Comparison of ENCODE assay signal across 34 cellular contexts in genomic region chr4:105598787-105599186, GRCh38. TPM values are rescaled to one million over a fixed set of nuclear protein-coding genes. Genes with fewer than 3 reads are reported as not detected.
DNase-seq lines count a peak whose midpoint lies in the region; ATAC-seq, FAIRE-seq and TF ChIP-seq lines count a peak whose summit lies in the region.
"Had no signal": no experiment of that assay in that cellular context is flagged by ENCODE, and none has a peak within 500 bp of the region (broad histone marks: within the 10 kb centered on the region; RNA-seq: fewer than 3 reads in every experiment).

No MANE protein-coding gene starts in this region.

- WGBS in hepatocyte (ENCODE audit: low lambda C conversion rate, missing lambda C conversion rate): 23% methylated on average over 1 of the region's 1 CpG

- no peaks in the 10 kb centered on the region for H3K9me3 Mint-ChIP-seq in osteocyte (ENCODE audit: unreplicated experiment)
- H3K9me3 Mint-ChIP-seq: activated CD4-positive, alpha-beta memory T cell treated with anti-CD3 and anti-CD28 coated beads, Interleukin-2, amount 10 ng/mL, durations not matched to agents 7 days and 5 days; activated naive CD4-positive, alpha-beta T cell treated with anti-CD3 and anti-CD28 coated beads, Interleukin-2, amount 10 ng/mL, durations not matched to agents 7 days and 5 days; CD4-positive, alpha-beta memory T cell; IgD-negative memory B cell; T-helper 1 cell treated with Interleukin-12 subunit alpha and Interleukin-12 subunit beta and Interleukin-4 antibody, amounts not matched to agents 30 μg/mL and 1 μg/mL, for 36 hours had no signal

- H3K4me1 Mint-ChIP-seq in osteocyte (ENCODE audit: unreplicated experiment): no peaks in the 10 kb centered on the region
- H3K4me1 Mint-ChIP-seq: activated naive CD4-positive, alpha-beta T cell treated with anti-CD3 and anti-CD28 coated beads, Interleukin-2, amount 10 ng/mL, durations not matched to agents 7 days and 5 days; CD4-positive, alpha-beta memory T cell had no signal

- H3K27ac ChIP-seq in right atrium auricular region (no peak overlapping the region), hepatocyte (peak overlapping the region; percentile 55), upper lobe of right lung (no peak overlapping the region)
- H3K27ac ChIP-seq: adrenal gland, dorsolateral prefrontal cortex, esophagus squamous epithelium, thyroid gland, vagina had no signal

- H3K4me2 ChIP-seq in hepatocyte: peak overlapping the region; percentile 12

- H3K36me3 ChIP-seq in right atrium auricular region (no peaks in the 10 kb centered on the region), hepatocyte (replicated peaks; ENCODE audit: insufficient read depth, low read depth) (no peaks in the 10 kb centered on the region), upper lobe of right lung (no peaks in the 10 kb centered on the region)
- H3K36me3 ChIP-seq: adrenal gland, esophagus squamous epithelium, thyroid gland, vagina had no signal

- peak; percentile 93 for FAIRE-seq in RCC 7860 (lab: Jason Lieb, UNC)
- FAIRE-seq: A204.1, endometrium had no signal

- H3K4me3 Mint-ChIP-seq in osteocyte (ENCODE audit: unreplicated experiment): no peak overlapping the region
- H3K4me3 Mint-ChIP-seq: activated CD4-positive, alpha-beta memory T cell treated with anti-CD3 and anti-CD28 coated beads, Interleukin-2, amount 10 ng/mL, durations not matched to agents 7 days and 5 days; activated naive CD4-positive, alpha-beta T cell treated with anti-CD3 and anti-CD28 coated beads, Interleukin-2, amount 10 ng/mL, durations not matched to agents 7 days and 5 days; CD4-positive, alpha-beta memory T cell; IgD-negative memory B cell; T-helper 1 cell treated with Interleukin-12 subunit alpha and Interleukin-12 subunit beta and Interleukin-4 antibody, amounts not matched to agents 30 μg/mL and 1 μg/mL, for 36 hours had no signal

- H4K20me1 ChIP-seq in hepatocyte (ENCODE audit: insufficient read depth, poor library complexity, severe bottlenecking): no peaks in the 10 kb centered on the region

- H3K9me3 ChIP-seq in right atrium auricular region (no peaks in the 10 kb centered on the region), hepatocyte (ENCODE audit: low read depth) (no peaks in the 10 kb centered on the region), upper lobe of right lung (no peaks in the 10 kb centered on the region)
- H3K9me3 ChIP-seq: adrenal gland, esophagus squamous epithelium, thyroid gland, vagina had no signal

- H3K27me3 ChIP-seq in right atrium auricular region (no peaks in the 10 kb centered on the region), hepatocyte (no peaks in the 10 kb centered on the region), upper lobe of right lung (no peaks in the 10 kb centered on the region)
- H3K27me3 ChIP-seq: adrenal gland, esophagus squamous epithelium, thyroid gland, vagina had no signal

- H2AFZ ChIP-seq in hepatocyte: no peak overlapping the region

- DNase-seq in left ventricle myocardium superior: no peak
- no peak for DNase-seq in right atrium auricular region (ENCODE audit: low spot score)
- DNase-seq in RCC 7860 (ENCODE audit: low spot score): peak; percentile 59
- DNase-seq in hepatocyte (ENCODE audit: low spot score): peak; percentile 20
- no peak for DNase-seq in upper lobe of right lung
- no peak for DNase-seq in cortex of kidney (lab: John Stamatoyannopoulos, UW)
- DNase-seq in osteocyte (ENCODE audit: extremely low spot score, unreplicated experiment): no peak
- no peak for DNase-seq in NCI-H82 (lab: John Stamatoyannopoulos, UW)
- DNase-seq: activated CD4-positive, alpha-beta memory T cell treated with anti-CD3 and anti-CD28 coated beads, Interleukin-2, amount 10 ng/mL, durations not matched to agents 7 days and 5 days; activated CD4-positive, alpha-beta T cell treated with anti-CD3 and anti-CD28 coated beads for 1 hour; activated naive CD4-positive, alpha-beta T cell treated with anti-CD3 and anti-CD28 coated beads, Interleukin-2, amount 10 ng/mL, durations not matched to agents 7 days and 5 days; adrenal gland; AML-193; CD4-positive, alpha-beta memory T cell; cerebellar nuclear complex; dorsolateral prefrontal cortex; esophagus squamous epithelium; foreskin melanocyte; mesendoderm; NCI-H1092 treated with DMSO at 0.1 percent for 48 hours; NCI-H1694 treated with DMSO at 0.1 percent for 48 hours; NCI-H446 treated with DMSO at 0.1 percent for 48 hours; NCI-H774; stimulated activated CD4-positive, alpha-beta T cell treated with anti-CD3 and anti-CD28 coated beads, Interleukin-4, amount 100 ng/mL, for 1 hour; thyroid gland had no signal

- no peaks in the 10 kb centered on the region for H3K79me2 ChIP-seq in hepatocyte

- H3K9me2 ChIP-seq in hepatocyte (replicated peaks; ENCODE audit: insufficient read depth): no peaks in the 10 kb centered on the region

- intact Hi-C loops in left ventricle myocardium superior (cut with micrococcal nuclease): no loop called here
- intact Hi-C loops in upper lobe of right lung (cut with DNase I): no loop called here

- TF ChIP-seq CTCF in right atrium auricular region (IDR thresholded peaks at IDR 0.05) (no peak), hepatocyte (IDR thresholded peaks at IDR 0.05; ENCODE audit: poor library complexity) (no peak), upper lobe of right lung (IDR thresholded peaks at IDR 0.05) (no peak), osteocyte (IDR thresholded peaks at IDR 0.05) (no peak)

- ATAC-seq in left ventricle myocardium superior (peak; percentile 56), upper lobe of right lung (peak; percentile 23)
- ATAC-seq: sciatic nerve, SK-N-SH treated with all-trans-retinoic acid at 6 μM for 48 hours had no signal

- H3K27me3 Mint-ChIP-seq in osteocyte (ENCODE audit: unreplicated experiment): peaks cover 19% of the 10 kb centered on the region
- H3K27me3 Mint-ChIP-seq: activated naive CD4-positive, alpha-beta T cell treated with anti-CD3 and anti-CD28 coated beads, Interleukin-2, amount 10 ng/mL, durations not matched to agents 7 days and 5 days; IgD-negative memory B cell had no signal

- H3K4me1 ChIP-seq in right atrium auricular region: no peaks in the 10 kb centered on the region
- H3K4me1 ChIP-seq in hepatocyte (ENCODE audit: insufficient read depth): peaks cover 15% of the 10 kb centered on the region
- H3K4me1 ChIP-seq in upper lobe of right lung: no peaks in the 10 kb centered on the region
- H3K4me1 ChIP-seq: adrenal gland, vagina had no signal

- no peak overlapping the region for H3K27ac Mint-ChIP-seq in osteocyte (ENCODE audit: unreplicated experiment)
- H3K27ac Mint-ChIP-seq: activated CD4-positive, alpha-beta memory T cell treated with anti-CD3 and anti-CD28 coated beads, Interleukin-2, amount 10 ng/mL, durations not matched to agents 7 days and 5 days; activated naive CD4-positive, alpha-beta T cell treated with anti-CD3 and anti-CD28 coated beads, Interleukin-2, amount 10 ng/mL, durations not matched to agents 7 days and 5 days; CD4-positive, alpha-beta memory T cell; IgD-negative memory B cell; T-helper 1 cell treated with Interleukin-12 subunit alpha and Interleukin-12 subunit beta and Interleukin-4 antibody, amounts not matched to agents 30 μg/mL and 1 μg/mL, for 36 hours had no signal

- H3K36me3 Mint-ChIP-seq in osteocyte (ENCODE audit: unreplicated experiment): no peaks in the 10 kb centered on the region
- H3K36me3 Mint-ChIP-seq: activated naive CD4-positive, alpha-beta T cell treated with anti-CD3 and anti-CD28 coated beads, Interleukin-2, amount 10 ng/mL, durations not matched to agents 7 days and 5 days; CD4-positive, alpha-beta memory T cell; IgD-negative memory B cell had no signal

- no peak overlapping the region for H3K4me3 ChIP-seq in right atrium auricular region
- H3K4me3 ChIP-seq in hepatocyte: no peak overlapping the region
- H3K4me3 ChIP-seq in upper lobe of right lung: no peak overlapping the region
- H3K4me3 ChIP-seq: adrenal gland, dorsolateral prefrontal cortex, esophagus squamous epithelium, thyroid gland, vagina had no signal

RNA-seq across cellular contexts. Expression of gene ARHGEF38, which starts 46.4 kb away (rescaled TPM):
- total RNA-seq in left ventricle myocardium superior (not detected), right atrium auricular region (not detected), hepatocyte (3.7 and 4.0 TPM in 2 replicates), upper lobe of right lung (15.5 TPM), osteocyte (not detected in 2 replicates)
- 1.6 and 2.0 TPM in 2 replicates for polyA plus RNA-seq in hepatocyte
- total RNA-seq: activated CD4-positive, alpha-beta memory T cell treated with anti-CD3 and anti-CD28 coated beads, Interleukin-2, amount 10 ng/mL, durations not matched to agents 7 days and 5 days; adrenal gland; CD4-positive, alpha-beta memory T cell; G401; posterior vena cava; vagina had no signal
- polyA plus RNA-seq: adrenal gland, IgD-negative memory B cell had no signal

Comparison
In these comparisons a context has a peak if more than half of its experiments do, and no peak if none do; other contexts are left out.
1. DNase-seq: peak in RCC 7860 (single experiment) and hepatocyte (single experiment); none in left ventricle myocardium superior (single experiment), right atrium auricular region (single experiment), upper lobe of right lung (single experiment), cortex of kidney (single experiment), osteocyte (single experiment) and NCI-H82 (single experiment).